8 cellular contexts compared by ENCODE assay signal in the genomic region with DNA sequence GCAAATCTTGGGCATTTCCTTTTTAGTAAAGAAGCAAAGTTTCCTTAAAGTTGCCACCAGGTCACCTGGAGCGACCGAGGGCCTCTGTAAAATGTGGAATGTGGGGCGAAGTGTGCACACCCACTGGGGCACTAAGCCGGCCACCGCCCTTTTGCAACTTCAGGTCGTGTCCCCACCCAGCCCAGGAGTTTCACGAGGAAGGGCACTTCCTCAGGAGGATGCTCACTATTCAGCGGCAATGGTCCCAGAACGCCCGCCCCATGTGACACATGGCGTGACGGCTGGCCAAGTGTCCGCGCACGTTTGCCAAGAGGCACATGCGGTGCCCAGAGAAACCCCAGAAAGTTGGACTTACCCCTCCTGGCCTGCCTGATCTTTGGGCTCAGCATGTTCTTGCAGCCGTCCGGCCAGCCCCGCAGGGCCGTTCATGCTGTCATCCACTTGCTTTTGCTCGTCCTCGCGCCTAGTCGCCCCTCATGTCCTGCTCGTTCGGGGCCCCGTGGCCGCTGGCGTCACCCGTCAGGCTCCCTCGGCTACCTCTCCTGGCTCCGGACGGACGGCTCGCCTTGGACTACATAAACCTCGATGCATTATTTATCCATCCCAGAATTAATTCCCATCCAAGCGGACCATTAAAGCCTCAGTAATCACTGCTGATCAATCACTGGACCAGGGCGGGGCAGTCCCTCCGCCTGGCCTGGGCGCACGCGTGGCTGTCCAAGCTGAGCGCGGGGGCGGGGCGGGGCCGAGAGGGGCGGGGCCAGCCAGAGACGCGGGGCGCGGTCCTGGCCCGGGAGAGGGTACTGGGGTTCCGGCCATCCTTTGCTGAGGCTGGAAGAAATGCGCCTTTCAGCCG. TPM values are rescaled to one million over a fixed set of nuclear protein-coding genes. Genes with fewer than 3 reads are reported as not detected.
DNase-seq lines count a peak whose midpoint lies in the region; ATAC-seq and TF ChIP-seq lines count a peak whose summit lies in the region.

A gene with protein sequence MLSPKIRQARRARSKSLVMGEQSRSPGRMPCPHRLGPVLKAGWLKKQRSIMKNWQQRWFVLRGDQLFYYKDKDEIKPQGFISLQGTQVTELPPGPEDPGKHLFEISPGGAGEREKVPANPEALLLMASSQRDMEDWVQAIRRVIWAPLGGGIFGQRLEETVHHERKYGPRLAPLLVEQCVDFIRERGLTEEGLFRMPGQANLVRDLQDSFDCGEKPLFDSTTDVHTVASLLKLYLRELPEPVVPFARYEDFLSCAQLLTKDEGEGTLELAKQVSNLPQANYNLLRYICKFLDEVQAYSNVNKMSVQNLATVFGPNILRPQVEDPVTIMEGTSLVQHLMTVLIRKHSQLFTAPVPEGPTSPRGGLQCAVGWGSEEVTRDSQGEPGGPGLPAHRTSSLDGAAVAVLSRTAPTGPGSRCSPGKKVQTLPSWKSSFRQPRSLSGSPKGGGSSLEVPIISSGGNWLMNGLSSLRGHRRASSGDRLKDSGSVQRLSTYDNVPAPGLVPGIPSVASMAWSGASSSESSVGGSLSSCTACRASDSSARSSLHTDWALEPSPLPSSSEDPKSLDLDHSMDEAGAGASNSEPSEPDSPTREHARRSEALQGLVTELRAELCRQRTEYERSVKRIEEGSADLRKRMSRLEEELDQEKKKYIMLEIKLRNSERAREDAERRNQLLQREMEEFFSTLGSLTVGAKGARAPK (minus strand): TSS at position 666 of the 856 bp plus-strand sequence. CDS start 277 bp downstream, at position 389.

- DNase-seq in BE2C (peak; percentile 38), WERI-Rb-1 (peak; percentile 62), glomerular endothelial cell (ENCODE audit: extremely low read depth, low read depth, low spot score) (no peak), nucleus accumbens (lab: John Stamatoyannopoulos, UW) (peak in 43 of 56 donors; percentile 28 to 79 (median 61)), NCI-H2029 (lab: John Stamatoyannopoulos, UW) (no peak), SKM-1 treated with dmso at 0.1 percent for 144 hours (lab: John Stamatoyannopoulos, UW; ENCODE audit: unreplicated experiment) (no peak)
- DNase-seq in stimulated activated CD4-positive, alpha-beta T cell treated with anti-CD3 and anti-CD28 coated beads, Interleukin-4, amount 100 ng/mL, for 24 hours = no peak

- ATAC-seq in GM21447 (IDR thresholded peaks at IDR 0.05; ENCODE audit: unreplicated experiment) = peak; percentile 46

- TF ChIP-seq CTCF in BE2C (IDR thresholded peaks at IDR 0.05; ENCODE audit: low read depth, low read length) = no peak
- TF ChIP-seq CTCF in WERI-Rb-1 (IDR thresholded peaks at IDR 0.05; ENCODE audit: low read depth, low read length) = no peak

- H3K36me3 ChIP-seq in BE2C (no peaks in the 10 kb centered on the region), WERI-Rb-1 (no peaks in the 10 kb centered on the region)

- H3K27me3 ChIP-seq in BE2C = peaks cover 5% of the 10 kb centered on the region; the same call in 1 of the 2 replicates
- H3K27me3 ChIP-seq in WERI-Rb-1 (ENCODE audit: insufficient read depth, low read depth, severe bottlenecking) = no peaks in the 10 kb centered on the region

- H3K4me3 ChIP-seq in BE2C (ENCODE audit: low read depth, low read length) (peak within 1 kb of the TSS; percentile 53), WERI-Rb-1 (ENCODE audit: low read depth, low read length) (peak within 1 kb of the TSS; percentile 75)

- no peaks in the 10 kb centered on the region for H3K9me3 ChIP-seq in BE2C
- no peaks in the 10 kb centered on the region for H3K9me3 ChIP-seq in WERI-Rb-1 (ENCODE audit: severe bottlenecking)

- H3K4me1 ChIP-seq in BE2C = no peaks in the 10 kb centered on the region

- no peak within 1 kb of the TSS for H3K27ac ChIP-seq in WERI-Rb-1

RNA-seq across cellular contexts. Expression of the gene that starts here (rescaled TPM):
- 5.8 TPM for polyA plus RNA-seq in BE2C (2012; ENCODE audit: insufficient read depth, insufficient read length, low read depth)
- 64.5 and 65.8 TPM in 2 replicates for total RNA-seq in glomerular endothelial cell

Comparison
In these comparisons a context has a peak if more than half of its experiments do, and no peak if none do; other contexts are left out.
1. DNase-seq: peak in BE2C (single experiment), WERI-Rb-1 (single experiment) and nucleus accumbens (43 of 56); none in glomerular endothelial cell (single experiment), NCI-H2029 (single experiment), stimulated activated CD4-positive, alpha-beta T cell treated with anti-CD3 and anti-CD28 coated beads, Interleukin-4, amount 100 ng/mL, for 24 hours (single experiment) and SKM-1 treated with dmso at 0.1 percent for 144 hours (single experiment).